1 cellular context compared by ENCODE assay signal in the genomic region with DNA sequence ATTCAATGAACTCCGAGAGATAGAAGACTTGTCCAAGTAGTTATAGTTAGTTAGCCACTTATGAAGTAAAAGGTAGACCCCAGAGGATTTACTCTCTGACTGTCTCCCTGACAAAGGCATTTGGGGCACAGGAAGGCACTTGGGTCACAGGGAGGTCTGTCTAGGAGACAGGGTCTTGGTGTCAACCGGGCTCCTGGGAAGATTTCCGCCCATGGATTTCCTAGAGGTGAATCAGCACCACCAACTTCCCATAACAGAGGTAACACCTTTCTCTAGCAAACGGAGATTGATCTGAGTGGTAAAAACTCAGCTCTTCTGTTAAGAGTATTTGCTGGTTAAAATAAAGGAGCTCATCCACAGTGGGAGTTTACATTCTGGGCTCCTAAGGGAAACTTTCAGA.
TF ChIP-seq lines count a peak whose summit lies in the region.

No MANE protein-coding gene starts in this region.

TF ChIP-seq in GM23338, 12 proteins besides CTCF, POLR2A, EP300 and RAD21 (continued from another document):
- TF ChIP-seq, protein P1, sequence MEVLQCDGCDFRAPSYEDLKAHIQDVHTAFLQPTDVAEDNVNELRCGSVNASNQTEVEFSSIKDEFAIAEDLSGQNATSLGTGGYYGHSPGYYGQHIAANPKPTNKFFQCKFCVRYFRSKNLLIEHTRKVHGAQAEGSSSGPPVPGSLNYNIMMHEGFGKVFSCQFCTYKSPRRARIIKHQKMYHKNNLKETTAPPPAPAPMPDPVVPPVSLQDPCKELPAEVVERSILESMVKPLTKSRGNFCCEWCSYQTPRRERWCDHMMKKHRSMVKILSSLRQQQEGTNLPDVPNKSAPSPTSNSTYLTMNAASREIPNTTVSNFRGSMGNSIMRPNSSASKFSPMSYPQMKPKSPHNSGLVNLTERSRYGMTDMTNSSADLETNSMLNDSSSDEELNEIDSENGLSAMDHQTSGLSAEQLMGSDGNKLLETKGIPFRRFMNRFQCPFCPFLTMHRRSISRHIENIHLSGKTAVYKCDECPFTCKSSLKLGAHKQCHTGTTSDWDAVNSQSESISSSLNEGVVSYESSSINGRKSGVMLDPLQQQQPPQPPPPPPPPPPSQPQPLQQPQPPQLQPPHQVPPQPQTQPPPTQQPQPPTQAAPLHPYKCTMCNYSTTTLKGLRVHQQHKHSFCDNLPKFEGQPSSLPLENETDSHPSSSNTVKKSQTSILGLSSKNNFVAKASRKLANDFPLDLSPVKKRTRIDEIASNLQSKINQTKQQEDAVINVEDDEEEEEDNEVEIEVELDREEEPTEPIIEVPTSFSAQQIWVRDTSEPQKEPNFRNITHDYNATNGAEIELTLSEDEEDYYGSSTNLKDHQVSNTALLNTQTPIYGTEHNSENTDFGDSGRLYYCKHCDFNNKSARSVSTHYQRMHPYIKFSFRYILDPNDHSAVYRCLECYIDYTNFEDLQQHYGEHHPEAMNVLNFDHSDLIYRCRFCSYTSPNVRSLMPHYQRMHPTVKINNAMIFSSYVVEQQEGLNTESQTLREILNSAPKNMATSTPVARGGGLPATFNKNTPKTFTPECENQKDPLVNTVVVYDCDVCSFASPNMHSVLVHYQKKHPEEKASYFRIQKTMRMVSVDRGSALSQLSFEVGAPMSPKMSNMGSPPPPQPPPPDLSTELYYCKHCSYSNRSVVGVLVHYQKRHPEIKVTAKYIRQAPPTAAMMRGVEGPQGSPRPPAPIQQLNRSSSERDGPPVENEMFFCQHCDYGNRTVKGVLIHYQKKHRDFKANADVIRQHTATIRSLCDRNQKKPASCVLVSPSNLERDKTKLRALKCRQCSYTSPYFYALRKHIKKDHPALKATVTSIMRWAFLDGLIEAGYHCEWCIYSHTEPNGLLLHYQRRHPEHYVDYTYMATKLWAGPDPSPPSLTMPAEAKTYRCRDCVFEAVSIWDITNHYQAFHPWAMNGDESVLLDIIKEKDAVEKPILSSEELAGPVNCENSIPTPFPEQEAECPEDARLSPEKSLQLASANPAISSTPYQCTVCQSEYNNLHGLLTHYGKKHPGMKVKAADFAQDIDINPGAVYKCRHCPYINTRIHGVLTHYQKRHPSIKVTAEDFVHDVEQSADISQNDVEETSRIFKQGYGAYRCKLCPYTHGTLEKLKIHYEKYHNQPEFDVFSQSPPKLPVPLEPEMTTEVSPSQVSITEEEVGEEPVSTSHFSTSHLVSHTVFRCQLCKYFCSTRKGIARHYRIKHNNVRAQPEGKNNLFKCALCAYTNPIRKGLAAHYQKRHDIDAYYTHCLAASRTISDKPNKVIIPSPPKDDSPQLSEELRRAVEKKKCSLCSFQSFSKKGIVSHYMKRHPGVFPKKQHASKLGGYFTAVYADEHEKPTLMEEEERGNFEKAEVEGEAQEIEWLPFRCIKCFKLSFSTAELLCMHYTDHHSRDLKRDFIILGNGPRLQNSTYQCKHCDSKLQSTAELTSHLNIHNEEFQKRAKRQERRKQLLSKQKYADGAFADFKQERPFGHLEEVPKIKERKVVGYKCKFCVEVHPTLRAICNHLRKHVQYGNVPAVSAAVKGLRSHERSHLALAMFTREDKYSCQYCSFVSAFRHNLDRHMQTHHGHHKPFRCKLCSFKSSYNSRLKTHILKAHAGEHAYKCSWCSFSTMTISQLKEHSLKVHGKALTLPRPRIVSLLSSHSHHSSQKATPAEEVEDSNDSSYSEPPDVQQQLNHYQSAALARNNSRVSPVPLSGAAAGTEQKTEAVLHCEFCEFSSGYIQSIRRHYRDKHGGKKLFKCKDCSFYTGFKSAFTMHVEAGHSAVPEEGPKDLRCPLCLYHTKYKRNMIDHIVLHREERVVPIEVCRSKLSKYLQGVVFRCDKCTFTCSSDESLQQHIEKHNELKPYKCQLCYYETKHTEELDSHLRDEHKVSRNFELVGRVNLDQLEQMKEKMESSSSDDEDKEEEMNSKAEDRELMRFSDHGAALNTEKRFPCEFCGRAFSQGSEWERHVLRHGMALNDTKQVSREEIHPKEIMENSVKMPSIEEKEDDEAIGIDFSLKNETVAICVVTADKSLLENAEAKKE (CRISPR knock-in tag; IDR thresholded peaks at IDR 0.05) = no peak
- TF ChIP-seq JUNB (IDR thresholded peaks at IDR 0.05; ENCODE audit: unreplicated experiment) (no peak), STAT1 (IDR thresholded peaks at IDR 0.05; ENCODE audit: unreplicated experiment) (no peak)
- TF ChIP-seq, protein P2, sequence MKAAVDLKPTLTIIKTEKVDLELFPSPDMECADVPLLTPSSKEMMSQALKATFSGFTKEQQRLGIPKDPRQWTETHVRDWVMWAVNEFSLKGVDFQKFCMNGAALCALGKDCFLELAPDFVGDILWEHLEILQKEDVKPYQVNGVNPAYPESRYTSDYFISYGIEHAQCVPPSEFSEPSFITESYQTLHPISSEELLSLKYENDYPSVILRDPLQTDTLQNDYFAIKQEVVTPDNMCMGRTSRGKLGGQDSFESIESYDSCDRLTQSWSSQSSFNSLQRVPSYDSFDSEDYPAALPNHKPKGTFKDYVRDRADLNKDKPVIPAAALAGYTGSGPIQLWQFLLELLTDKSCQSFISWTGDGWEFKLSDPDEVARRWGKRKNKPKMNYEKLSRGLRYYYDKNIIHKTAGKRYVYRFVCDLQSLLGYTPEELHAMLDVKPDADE (IDR thresholded peaks at IDR 0.05) = no peak
- TF ChIP-seq, protein P3, sequence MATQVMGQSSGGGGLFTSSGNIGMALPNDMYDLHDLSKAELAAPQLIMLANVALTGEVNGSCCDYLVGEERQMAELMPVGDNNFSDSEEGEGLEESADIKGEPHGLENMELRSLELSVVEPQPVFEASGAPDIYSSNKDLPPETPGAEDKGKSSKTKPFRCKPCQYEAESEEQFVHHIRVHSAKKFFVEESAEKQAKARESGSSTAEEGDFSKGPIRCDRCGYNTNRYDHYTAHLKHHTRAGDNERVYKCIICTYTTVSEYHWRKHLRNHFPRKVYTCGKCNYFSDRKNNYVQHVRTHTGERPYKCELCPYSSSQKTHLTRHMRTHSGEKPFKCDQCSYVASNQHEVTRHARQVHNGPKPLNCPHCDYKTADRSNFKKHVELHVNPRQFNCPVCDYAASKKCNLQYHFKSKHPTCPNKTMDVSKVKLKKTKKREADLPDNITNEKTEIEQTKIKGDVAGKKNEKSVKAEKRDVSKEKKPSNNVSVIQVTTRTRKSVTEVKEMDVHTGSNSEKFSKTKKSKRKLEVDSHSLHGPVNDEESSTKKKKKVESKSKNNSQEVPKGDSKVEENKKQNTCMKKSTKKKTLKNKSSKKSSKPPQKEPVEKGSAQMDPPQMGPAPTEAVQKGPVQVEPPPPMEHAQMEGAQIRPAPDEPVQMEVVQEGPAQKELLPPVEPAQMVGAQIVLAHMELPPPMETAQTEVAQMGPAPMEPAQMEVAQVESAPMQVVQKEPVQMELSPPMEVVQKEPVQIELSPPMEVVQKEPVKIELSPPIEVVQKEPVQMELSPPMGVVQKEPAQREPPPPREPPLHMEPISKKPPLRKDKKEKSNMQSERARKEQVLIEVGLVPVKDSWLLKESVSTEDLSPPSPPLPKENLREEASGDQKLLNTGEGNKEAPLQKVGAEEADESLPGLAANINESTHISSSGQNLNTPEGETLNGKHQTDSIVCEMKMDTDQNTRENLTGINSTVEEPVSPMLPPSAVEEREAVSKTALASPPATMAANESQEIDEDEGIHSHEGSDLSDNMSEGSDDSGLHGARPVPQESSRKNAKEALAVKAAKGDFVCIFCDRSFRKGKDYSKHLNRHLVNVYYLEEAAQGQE (IDR thresholded peaks at IDR 0.05; ENCODE audit: unreplicated experiment) = no peak
